In the genomic region with DNA sequence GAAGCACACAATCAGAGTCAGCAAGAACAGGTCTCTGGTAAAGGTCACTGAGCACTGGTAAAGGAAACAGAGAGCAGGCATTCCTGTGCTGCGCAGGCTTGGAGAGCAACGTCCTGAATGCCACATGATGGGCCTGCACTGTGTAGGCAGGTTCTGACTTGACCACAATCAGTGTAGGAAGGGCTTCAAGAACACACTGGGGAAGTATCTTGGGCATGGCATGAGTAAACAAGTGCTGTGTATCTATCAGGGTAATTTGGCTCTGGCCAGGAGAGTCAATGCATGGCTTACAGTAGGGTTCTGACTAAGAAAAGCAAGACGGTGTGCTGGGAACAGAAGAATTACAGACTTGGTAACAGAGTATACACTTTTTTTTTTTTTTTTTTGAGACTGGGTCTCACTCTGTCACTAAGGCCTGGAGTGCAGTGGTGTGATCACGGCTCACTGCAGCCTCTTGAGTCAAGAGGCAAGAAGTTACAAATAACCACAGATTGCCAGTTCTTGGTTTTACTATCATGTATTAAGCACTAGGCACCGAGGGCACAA, we compare ENCODE assay signal across 9 cellular contexts. TPM values are rescaled to one million over a fixed set of nuclear protein-coding genes. Genes with fewer than 3 reads are reported as not detected.
DNase-seq lines count a peak whose midpoint lies in the region; ATAC-seq, FAIRE-seq and TF ChIP-seq lines count a peak whose summit lies in the region.
"Had no signal": no experiment of that assay in that cellular context is flagged by ENCODE, and none has a peak within 500 bp of the region (broad histone marks: within the 10 kb centered on the region; RNA-seq: fewer than 3 reads in every experiment).

No MANE protein-coding gene starts in this region.

- H3K27ac Mint-ChIP-seq in T-helper 1 cell treated with Interleukin-12 subunit alpha and Interleukin-12 subunit beta and Interleukin-4 antibody, amounts not matched to agents 30 μg/mL and 1 μg/mL, for 36 hours = peak overlapping the region; percentile 98

- no peak for FAIRE-seq in urothelium cell line (lab: Jason Lieb, UNC)

- H3K4me3 ChIP-seq in esophagus (ENCODE audit: low read depth in 1 of 2, low read length in 2 of 2) = no peak overlapping the region
- H3K4me3 ChIP-seq in skin epidermis = no peak overlapping the region
- H3K4me3 ChIP-seq in coronary artery = no peak overlapping the region

- H3K36me3 Mint-ChIP-seq in T-helper 1 cell treated with Interleukin-12 subunit alpha and Interleukin-12 subunit beta and Interleukin-4 antibody, amounts not matched to agents 30 μg/mL and 1 μg/mL, for 36 hours (ENCODE audit: low read depth) = peaks cover 35% of the 10 kb centered on the region

- no peaks in the 10 kb centered on the region for H3K27me3 Mint-ChIP-seq in T-helper 1 cell treated with Interleukin-12 subunit alpha and Interleukin-12 subunit beta and Interleukin-4 antibody, amounts not matched to agents 30 μg/mL and 1 μg/mL, for 36 hours (ENCODE audit: low read depth)

- no peak for ATAC-seq in HG03469 (IDR thresholded peaks at IDR 0.05; ENCODE audit: unreplicated experiment)

- peak overlapping the region; percentile 11 to 73 for H3K27ac ChIP-seq in esophagus (ENCODE audit: low read depth in 2 of 2, low read length in 1 of 2)
- H3K27ac ChIP-seq in skin epidermis = peak overlapping the region in 20 of 21 experiments; percentile 32 to 95 (median 76)
- peak overlapping the region in 1 of 2 donors; percentile 61 for H3K27ac ChIP-seq in coronary artery
- H3K27ac ChIP-seq: 22Rv1 had no signal

- peaks cover 85% of the 10 kb centered on the region for H3K4me1 Mint-ChIP-seq in T-helper 1 cell treated with Interleukin-12 subunit alpha and Interleukin-12 subunit beta and Interleukin-4 antibody, amounts not matched to agents 30 μg/mL and 1 μg/mL, for 36 hours (ENCODE audit: low read depth)

- no peaks in the 10 kb centered on the region for H3K27me3 ChIP-seq in esophagus (ENCODE audit: control insufficient read depth in 1 of 2, insufficient read depth in 2 of 2, low read length in 2 of 2)

- WGBS in esophagus, 2 donors = 62 to 71% methylated on average over 5 of the region's 5 CpGs

- H3K4me3 Mint-ChIP-seq in T-helper 1 cell treated with Interleukin-12 subunit alpha and Interleukin-12 subunit beta and Interleukin-4 antibody, amounts not matched to agents 30 μg/mL and 1 μg/mL, for 36 hours = peak overlapping the region; percentile 60

- DNase-seq in DMS79 treated with DMSO at 0.1 percent for 48 hours (lab: John Stamatoyannopoulos, UW) = peak; percentile 38
- DNase-seq in DMS79 (lab: John Stamatoyannopoulos, UW) = no peak
- no peak for DNase-seq in urothelium cell line (ENCODE audit: low spot score)
- no peak for DNase-seq in coronary artery (ENCODE audit: low spot score)

- peaks cover 0 to 5% of the 10 kb centered on the region in 2 donors for H3K4me1 ChIP-seq in esophagus (ENCODE audit: control insufficient read depth in 2 of 2, insufficient read depth in 2 of 2, low read length in 1 of 2)

- TF ChIP-seq CTCF in coronary artery (IDR thresholded peaks at IDR 0.05) = no peak

- H3K36me3 ChIP-seq in esophagus (ENCODE audit: control insufficient read depth in 2 of 2, insufficient read depth in 2 of 2, low read length in 1 of 2) = peaks cover 0 to 2% of the 10 kb centered on the region in 2 donors

- H3K9me3 Mint-ChIP-seq in T-helper 1 cell treated with Interleukin-12 subunit alpha and Interleukin-12 subunit beta and Interleukin-4 antibody, amounts not matched to agents 30 μg/mL and 1 μg/mL, for 36 hours = no peaks in the 10 kb centered on the region

- no peaks in the 10 kb centered on the region for H3K9me3 ChIP-seq in esophagus (ENCODE audit: control insufficient read depth in 2 of 2, insufficient read depth in 1 of 2, low read depth in 1 of 2, low read length in 1 of 2)

RNA-seq across cellular contexts. Expression of gene TBC1D2B, which starts 30.6 kb away (rescaled TPM):
- polyA plus RNA-seq in esophagus = 1 to 10 TPM; 5.1 to 7.0 TPM

RNA-seq across cellular contexts. Expression of gene SH2D7, which starts 45.5 kb away (rescaled TPM):
- polyA plus RNA-seq in esophagus = not detected
